ENCODE assay signal across 8 cellular contexts in genomic region chr2:113891265-113891959, GRCh38. TPM values are rescaled to one million over a fixed set of nuclear protein-coding genes. Genes with fewer than 3 reads are reported as not detected.
DNase-seq lines count a peak whose midpoint lies in the region; ATAC-seq and TF ChIP-seq lines count a peak whose summit lies in the region.

No MANE protein-coding gene starts in this region.

- in situ Hi-C loops in astrocyte of the spinal cord (cut with HindIII; ENCODE audit: low sequenced_read_pairs): no loop called here

- no peaks in the 10 kb centered on the region for H3K9me3 Mint-ChIP-seq in activated naive CD4-positive, alpha-beta T cell treated with anti-CD3 and anti-CD28 coated beads, Interleukin-2, amount 10 ng/mL, durations not matched to agents 7 days and 5 days
- no peaks in the 10 kb centered on the region for H3K9me3 Mint-ChIP-seq in type B pancreatic cell

- peak overlapping the region; percentile 94 for H3K4me3 Mint-ChIP-seq in activated naive CD4-positive, alpha-beta T cell treated with anti-CD3 and anti-CD28 coated beads, Interleukin-2, amount 10 ng/mL, durations not matched to agents 7 days and 5 days
- H3K4me3 Mint-ChIP-seq in type B pancreatic cell: peak overlapping the region; percentile 100

- no peak for ATAC-seq in HG02973 (IDR thresholded peaks at IDR 0.05; ENCODE audit: unreplicated experiment)

- TF ChIP-seq CTCF in astrocyte of the spinal cord (IDR thresholded peaks at IDR 0.05; ENCODE audit: low read depth, low read length): no peak
- no peak for TF ChIP-seq CTCF in lower leg skin (IDR thresholded peaks at IDR 0.05)
- no peak for TF ChIP-seq CTCF in type B pancreatic cell (conservative IDR thresholded peaks at IDR 0.05)

- no peaks in the 10 kb centered on the region for H3K27me3 Mint-ChIP-seq in activated naive CD4-positive, alpha-beta T cell treated with anti-CD3 and anti-CD28 coated beads, Interleukin-2, amount 10 ng/mL, durations not matched to agents 7 days and 5 days
- no peaks in the 10 kb centered on the region for H3K27me3 Mint-ChIP-seq in type B pancreatic cell

- no peak for DNase-seq in activated naive CD4-positive, alpha-beta T cell treated with anti-CD3 and anti-CD28 coated beads, Interleukin-2, amount 10 ng/mL, durations not matched to agents 7 days and 5 days
- no peak for DNase-seq in activated naive CD4-positive, alpha-beta T cell treated with anti-CD3 and anti-CD28 coated beads, Interleukin-2, amount 50 U/mL, for 16 hours
- DNase-seq in astrocyte of the spinal cord (ENCODE audit: low read depth, low spot score) (peak; percentile 32), lower leg skin (ENCODE audit: low spot score in 2 of 2) (no peak), type B pancreatic cell (ENCODE audit: extremely low spot score, unreplicated experiment) (no peak), hippocampal formation (lab: John Stamatoyannopoulos, UW) (no peak)
- no peak for DNase-seq in activated CD8-positive, alpha-beta memory T cell treated with anti-CD3 and anti-CD28 coated beads, Interleukin-2, amount 50 U/mL, for 4 hours

- H3K27ac Mint-ChIP-seq in activated naive CD4-positive, alpha-beta T cell treated with anti-CD3 and anti-CD28 coated beads, Interleukin-2, amount 10 ng/mL, durations not matched to agents 7 days and 5 days: peak overlapping the region; percentile 97
- peak overlapping the region; percentile 98 for H3K27ac Mint-ChIP-seq in type B pancreatic cell

- intact Hi-C loops in lower leg skin (cut with DNase I; ENCODE audit: low total_unique reads): no loop called here

- no peak for TF ChIP-seq POLR2A in lower leg skin (IDR thresholded peaks at IDR 0.05)

- peak overlapping the region; percentile 89 for H3K4me3 ChIP-seq in astrocyte of the spinal cord (ENCODE audit: low read depth, low read length)
- H3K4me3 ChIP-seq in lower leg skin (ENCODE audit: low read depth, poor library complexity, severe bottlenecking): peak overlapping the region; percentile 96

- CTCF ChIA-PET in activated naive CD4-positive, alpha-beta T cell treated with anti-CD3 and anti-CD28 coated beads, Interleukin-2, amount 10 ng/mL, durations not matched to agents 7 days and 5 days (lab: Charles Lee): interaction anchor here (2.7 kb wide), 1 partner anchor 87 kb away, joined by 12 read pairs; no protein-coding TSS in a partner anchor

- H3K36me3 Mint-ChIP-seq in activated naive CD4-positive, alpha-beta T cell treated with anti-CD3 and anti-CD28 coated beads, Interleukin-2, amount 10 ng/mL, durations not matched to agents 7 days and 5 days: peaks cover 68% of the 10 kb centered on the region
- peaks cover 16% of the 10 kb centered on the region for H3K36me3 Mint-ChIP-seq in type B pancreatic cell

- WGBS in lower leg skin, 2 donors: 1 to 3% methylated on average over 5 of the region's 5 CpGs

- H3K4me1 Mint-ChIP-seq in activated naive CD4-positive, alpha-beta T cell treated with anti-CD3 and anti-CD28 coated beads, Interleukin-2, amount 10 ng/mL, durations not matched to agents 7 days and 5 days: peaks cover 76% of the 10 kb centered on the region
- H3K4me1 Mint-ChIP-seq in type B pancreatic cell (ENCODE audit: unreplicated experiment): peaks cover 71% of the 10 kb centered on the region

RNA-seq across cellular contexts. Expression of gene ACTR3, which starts 1.5 kb away (rescaled TPM):
- total RNA-seq in lower leg skin (100 to 1,000 TPM in 3 of 4 donors, 10 to 100 TPM in 1; 92.5 to 154 (median 115) TPM), type B pancreatic cell (ENCODE audit: low replicate concordance) (175 and 217 TPM in 2 replicates)
